8 cellular contexts compared by ENCODE assay signal in the genomic region with DNA sequence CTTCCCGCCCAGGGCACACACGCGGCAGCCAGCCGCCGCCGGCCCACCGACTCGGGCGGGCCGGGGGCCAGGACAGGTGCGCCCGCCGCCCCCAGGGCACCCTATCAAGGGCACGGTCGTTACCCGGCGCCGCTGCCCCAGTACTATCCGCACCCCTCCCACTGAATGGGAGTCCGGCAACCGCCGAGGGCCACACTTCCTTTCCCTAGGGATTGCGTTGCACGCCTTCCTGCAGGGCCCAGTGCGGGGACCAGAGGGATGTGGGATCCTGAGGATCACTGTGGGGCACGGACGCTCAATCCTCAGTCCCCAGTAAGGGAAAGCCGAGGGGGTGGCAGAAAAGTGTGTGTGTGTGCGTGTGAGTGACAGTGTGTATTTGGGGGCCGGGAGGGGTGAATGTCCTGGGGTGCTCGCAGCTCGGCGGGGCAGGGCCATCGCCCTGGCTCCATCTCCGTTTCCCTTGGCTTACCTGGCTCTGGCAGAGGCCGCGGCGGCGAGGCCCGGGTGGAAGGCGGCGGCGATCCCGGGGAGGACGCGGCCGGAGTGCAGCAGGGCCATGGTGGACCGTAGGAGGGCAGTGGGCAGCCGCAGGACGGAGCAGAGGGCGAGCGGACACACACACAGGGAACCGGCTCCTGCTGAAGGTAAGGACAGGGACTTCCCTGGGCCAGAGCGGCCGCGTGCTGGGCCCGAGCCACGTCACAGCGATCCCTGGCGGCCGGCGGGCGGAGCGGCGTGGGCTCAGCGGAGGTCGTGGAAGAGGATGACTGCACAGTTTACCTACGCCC. TPM values are rescaled to one million over a fixed set of nuclear protein-coding genes. Genes with fewer than 3 reads are reported as not detected.
DNase-seq lines count a peak whose midpoint lies in the region; ATAC-seq and TF ChIP-seq lines count a peak whose summit lies in the region.

A gene (minus strand): TSS at position 646 of the 788 bp plus-strand sequence. CDS start 88 bp downstream, at position 558.

- peak within 1 kb of the TSS; percentile 98 for H3K27ac Mint-ChIP-seq in activated T-cell treated with anti-CD3 and anti-CD28 coated beads, Interleukin-2, amount 50 U/mL, for 24 hours

- peaks cover 40 to 53% (median 51%) of the 10 kb centered on the region in 4 donors for H3K4me1 ChIP-seq in esophagus muscularis mucosa

- H3K4me3 ChIP-seq in esophagus muscularis mucosa, result peak within 1 kb of the TSS; percentile 74 to 93 (median 90)

- H3K36me3 Mint-ChIP-seq in activated T-cell treated with anti-CD3 and anti-CD28 coated beads, Interleukin-2, amount 50 U/mL, for 24 hours (ENCODE audit: low read depth), result peaks cover 43% of the 10 kb centered on the region

- no peaks in the 10 kb centered on the region for H3K36me3 ChIP-seq in esophagus muscularis mucosa

- intact Hi-C loops in esophagus muscularis mucosa (cut with DNase I), result loop anchor here (5.0 kb wide), 1 partner anchor 37 kb away; no protein-coding TSS in a partner anchor

- ATAC-seq in GM21515 (IDR thresholded peaks at IDR 0.05; ENCODE audit: unreplicated experiment), result peak; percentile 95

- no peak for TF ChIP-seq EP300 in esophagus muscularis mucosa (IDR thresholded peaks at IDR 0.05)

- under 1% methylated on average over 38 of the region's 68 CpGs for WGBS in esophagus muscularis mucosa

- H3K9me3 Mint-ChIP-seq in activated T-cell treated with anti-CD3 and anti-CD28 coated beads, Interleukin-2, amount 50 U/mL, for 24 hours, result no peaks in the 10 kb centered on the region

- peak within 1 kb of the TSS; percentile 87 to 91 (median 90) for H3K27ac ChIP-seq in esophagus muscularis mucosa (replicated peaks in 1 of 4)

- TF ChIP-seq POLR2A in esophagus muscularis mucosa (IDR thresholded peaks at IDR 0.05; ENCODE audit: low read depth), result no peak

- peak; percentile 69 for DNase-seq in DMS114 treated with DMSO at 0.1 percent for 48 hours (lab: John Stamatoyannopoulos, UW; ENCODE audit: unreplicated experiment)
- peak; percentile 82 for DNase-seq in HuH-7 (ENCODE audit: low spot score)
- peak; percentile 88 for DNase-seq in OCI-M1 (lab: John Stamatoyannopoulos, UW)
- DNase-seq in activated T-cell treated with anti-CD3 and anti-CD28 coated beads, Interleukin-2, amount 50 U/mL, for 24 hours, result peak; percentile 91
- no peak for DNase-seq in esophagus muscularis mucosa (ENCODE audit: extremely low spot score)
- DNase-seq in myocyte (ENCODE audit: low read depth), result peak; percentile 86
- DNase-seq in stimulated activated CD8-positive, alpha-beta memory T cell treated with anti-CD3 and anti-CD28 coated beads, Interleukin-7, amount 100 ng/mL, for 48 hours (ENCODE audit: extremely low read depth in 1 of 2, low read depth in 1 of 2), result peak; percentile 67 to 72

- peak within 1 kb of the TSS; percentile 96 for H3K4me3 Mint-ChIP-seq in activated T-cell treated with anti-CD3 and anti-CD28 coated beads, Interleukin-2, amount 50 U/mL, for 24 hours

- H3K27me3 Mint-ChIP-seq in activated T-cell treated with anti-CD3 and anti-CD28 coated beads, Interleukin-2, amount 50 U/mL, for 24 hours, result no peaks in the 10 kb centered on the region

- no peaks in the 10 kb centered on the region for H3K27me3 ChIP-seq in esophagus muscularis mucosa

- peak; percentile 80 to 88 (median 86) for TF ChIP-seq CTCF in esophagus muscularis mucosa (IDR thresholded peaks at IDR 0.05)

- no peaks in the 10 kb centered on the region for H3K9me3 ChIP-seq in esophagus muscularis mucosa

- H3K4me1 Mint-ChIP-seq in activated T-cell treated with anti-CD3 and anti-CD28 coated beads, Interleukin-2, amount 50 U/mL, for 24 hours (ENCODE audit: low read depth), result peaks cover 47% of the 10 kb centered on the region

RNA-seq across cellular contexts. Expression of the gene that starts here (rescaled TPM):
- total RNA-seq in esophagus muscularis mucosa (100 to 1,000 TPM in 1 of 4 donors, 10 to 100 TPM in 3; 64.1 to 108 (median 92.6) TPM), myocyte (45.9 and 49.0 TPM in 2 replicates)
- 54.5 TPM for polyA plus RNA-seq in myocyte (2012)
